8 cellular contexts compared by ENCODE assay signal in the genomic region with DNA sequence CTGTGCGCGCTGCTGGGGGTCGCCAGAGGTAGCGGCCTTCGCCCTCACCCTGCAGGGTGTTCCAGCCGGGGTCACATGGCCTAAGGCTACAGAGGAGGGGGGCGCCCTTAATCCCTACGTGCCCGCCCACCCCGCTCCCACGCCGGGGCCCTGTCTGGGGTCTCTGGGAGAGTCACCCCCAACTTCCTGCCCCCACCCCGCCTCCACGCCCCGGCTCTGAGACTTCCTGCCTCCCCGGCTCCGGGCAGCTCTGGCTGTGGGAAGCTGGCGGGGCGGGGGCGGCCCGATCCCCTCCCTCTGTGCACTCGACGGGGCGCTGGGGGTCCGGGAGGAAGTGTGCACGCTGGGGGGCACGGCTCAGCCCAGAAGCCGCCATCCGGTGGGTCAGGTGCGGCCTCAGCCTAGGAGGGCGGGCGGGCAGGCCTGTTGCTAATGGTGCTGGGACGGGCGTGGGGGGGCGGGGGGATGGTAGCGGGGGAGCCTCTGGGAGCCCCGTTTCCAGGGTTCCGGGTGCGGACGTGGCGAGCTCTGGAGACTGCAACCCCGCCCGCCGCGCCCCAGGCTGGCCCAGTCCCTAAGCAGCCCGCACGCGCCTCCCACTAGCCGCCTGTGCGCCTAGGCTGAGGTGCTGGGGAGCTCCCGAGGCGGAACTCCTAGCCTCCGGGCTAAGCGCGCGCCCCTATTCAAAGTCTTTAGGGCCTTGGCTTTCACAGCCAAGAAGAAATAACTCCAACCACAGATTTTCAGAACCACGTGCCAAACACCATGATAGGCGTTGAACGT.
DNase-seq lines count a peak whose midpoint lies in the region; ATAC-seq and TF ChIP-seq lines count a peak whose summit lies in the region.

No MANE protein-coding gene starts in this region.

- peak overlapping the region; percentile 61 for H3K4me3 Mint-ChIP-seq in activated naive CD8-positive, alpha-beta T cell treated with anti-CD3 and anti-CD28 coated beads, Interleukin-2, amount 10 ng/mL, durations not matched to agents 7 days and 5 days

- no peaks in the 10 kb centered on the region for H3K36me3 Mint-ChIP-seq in activated naive CD8-positive, alpha-beta T cell treated with anti-CD3 and anti-CD28 coated beads, Interleukin-2, amount 10 ng/mL, durations not matched to agents 7 days and 5 days

- peaks cover 69% of the 10 kb centered on the region for H3K27me3 ChIP-seq in foreskin keratinocyte

- peaks cover 14% of the 10 kb centered on the region for H3K27me3 Mint-ChIP-seq in activated naive CD8-positive, alpha-beta T cell treated with anti-CD3 and anti-CD28 coated beads, Interleukin-2, amount 10 ng/mL, durations not matched to agents 7 days and 5 days

- H3K9me3 ChIP-seq in iPS-18c (ENCODE audit: control insufficient read depth, insufficient read depth, low read length), result peaks cover 2% of the 10 kb centered on the region

- H3K27ac ChIP-seq in foreskin keratinocyte, result no peak overlapping the region

- peak; percentile 14 for ATAC-seq in activated naive CD8-positive, alpha-beta T cell treated with anti-CD3 and anti-CD28 coated beads, Interleukin-2, amount 10 ng/mL, durations not matched to agents 7 days and 5 days (ENCODE audit: low read depth)
- no peak for ATAC-seq in foreskin keratinocyte

- TF ChIP-seq CTCF in foreskin keratinocyte (conservative IDR thresholded peaks at IDR 0.05), result no peak

- H3K4me3 ChIP-seq in iPS-18c (ENCODE audit: insufficient read depth, low read depth, low read length), result peak overlapping the region; percentile 61

- H3K27ac Mint-ChIP-seq in activated naive CD8-positive, alpha-beta T cell treated with anti-CD3 and anti-CD28 coated beads, Interleukin-2, amount 10 ng/mL, durations not matched to agents 7 days and 5 days, result no peak overlapping the region

- peak; percentile 48 for DNase-seq in activated T-cell treated with anti-CD3 and anti-CD28 coated beads, Interleukin-2, amount 50 U/mL, for 1 hour
- DNase-seq in activated T-cell treated with anti-CD3 and anti-CD28 coated beads for 4 hours (no peak), HT-29 (ENCODE audit: low spot score) (no peak), foreskin keratinocyte (no peak), NCI-H524 treated with DMSO at 0.1 percent for 48 hours (lab: John Stamatoyannopoulos, UW) (no peak)
- DNase-seq in activated naive CD8-positive, alpha-beta T cell treated with anti-CD3 and anti-CD28 coated beads, Interleukin-2, amount 10 ng/mL, durations not matched to agents 7 days and 5 days, result peak; percentile 55
- peak; percentile 38 for DNase-seq in stimulated activated CD8-positive, alpha-beta memory T cell treated with anti-CD3 and anti-CD28 coated beads, Interleukin-4, amount 100 ng/mL, for 48 hours

- H3K9me3 Mint-ChIP-seq in activated naive CD8-positive, alpha-beta T cell treated with anti-CD3 and anti-CD28 coated beads, Interleukin-2, amount 10 ng/mL, durations not matched to agents 7 days and 5 days, result no peaks in the 10 kb centered on the region

- POLR2A ChIA-PET in activated naive CD8-positive, alpha-beta T cell treated with anti-CD3 and anti-CD28 coated beads, Interleukin-2, amount 10 ng/mL, durations not matched to agents 7 days and 5 days (lab: Charles Lee), result interaction anchor here (0.6 to 1.6 kb wide), 4 partner anchors 9 to 130 kb away, joined by 3 to 6 read pairs (median 4); no protein-coding TSS in a partner anchor

- no peaks in the 10 kb centered on the region for H3K4me1 ChIP-seq in foreskin keratinocyte

- H3K4me1 Mint-ChIP-seq in activated naive CD8-positive, alpha-beta T cell treated with anti-CD3 and anti-CD28 coated beads, Interleukin-2, amount 10 ng/mL, durations not matched to agents 7 days and 5 days, result peaks cover 11% of the 10 kb centered on the region

Comparison
In these comparisons a context has a peak if more than half of its experiments do, and no peak if none do; other contexts are left out.
1. DNase-seq: peak in activated T-cell treated with anti-CD3 and anti-CD28 coated beads, Interleukin-2, amount 50 U/mL, for 1 hour (single experiment), activated naive CD8-positive, alpha-beta T cell treated with anti-CD3 and anti-CD28 coated beads, Interleukin-2, amount 10 ng/mL, durations not matched to agents 7 days and 5 days (single experiment) and stimulated activated CD8-positive, alpha-beta memory T cell treated with anti-CD3 and anti-CD28 coated beads, Interleukin-4, amount 100 ng/mL, for 48 hours (single experiment); none in activated T-cell treated with anti-CD3 and anti-CD28 coated beads for 4 hours (single experiment), HT-29 (single experiment), foreskin keratinocyte (0 of 2) and NCI-H524 treated with DMSO at 0.1 percent for 48 hours (single experiment).